Comparison of ENCODE assay signal across 8 cellular contexts in genomic region chr5:141507387-141508091, GRCh38. TPM values are rescaled to one million over a fixed set of nuclear protein-coding genes. Genes with fewer than 3 reads are reported as not detected.
A peak's percentile ranks its signal among the peaks of the same experiment; 100 is the strongest.
DNase-seq lines count a peak whose midpoint lies in the region; ATAC-seq and TF ChIP-seq lines count a peak whose summit lies in the region.

No MANE protein-coding gene starts in this region.

- DNase-seq in MG63: peak; percentile 97
- DNase-seq in fibroblast of lung (ENCODE audit: low read depth in 2 of 2): peak; percentile 89 to 96
- no peak for DNase-seq in smooth muscle cell (lab: John Stamatoyannopoulos, UW; ENCODE audit: unreplicated experiment)
- no peak for DNase-seq in NCI-H2107 treated with DMSO at 0.1 percent for 48 hours (lab: John Stamatoyannopoulos, UW; ENCODE audit: unreplicated experiment)
- DNase-seq in AML-193 (lab: John Stamatoyannopoulos, UW): no peak
- DNase-seq in NCI-H1092 (lab: John Stamatoyannopoulos, UW): no peak

- no peak overlapping the region for H2AFZ ChIP-seq in fibroblast of lung (ENCODE audit: low read length)
- H2AFZ ChIP-seq in smooth muscle cell (ENCODE audit: low read depth): no peak overlapping the region

- peak overlapping the region; percentile 99 for H3K27ac ChIP-seq in BLaER1
- peak overlapping the region; percentile 80 for H3K27ac ChIP-seq in fibroblast of lung (ENCODE audit: insufficient read depth, low read length)
- H3K27ac ChIP-seq in smooth muscle cell (ENCODE audit: low read depth): peak overlapping the region; percentile 90

- H3K9me3 ChIP-seq in BLaER1: no peaks in the 10 kb centered on the region
- H3K9me3 ChIP-seq in MG63: no peaks in the 10 kb centered on the region
- no peaks in the 10 kb centered on the region for H3K9me3 ChIP-seq in fibroblast of lung (ENCODE audit: control insufficient read depth, insufficient read depth, low read depth, low read length)
- no peaks in the 10 kb centered on the region for H3K9me3 ChIP-seq in smooth muscle cell (replicated peaks; ENCODE audit: low read depth)

- H3K9ac ChIP-seq in BLaER1 (peak overlapping the region; percentile 91), fibroblast of lung (ENCODE audit: insufficient read depth, low read length) (no peak overlapping the region), smooth muscle cell (ENCODE audit: low read depth) (no peak overlapping the region)

- H3F3A ChIP-seq in smooth muscle cell (ENCODE audit: low read depth): peaks cover 46% of the 10 kb centered on the region

- peaks cover 95% of the 10 kb centered on the region for H3K4me1 ChIP-seq in BLaER1
- peaks cover 33% of the 10 kb centered on the region for H3K4me1 ChIP-seq in fibroblast of lung (ENCODE audit: control insufficient read depth, extremely low read depth, insufficient read depth, low read length)
- peaks cover 28% of the 10 kb centered on the region for H3K4me1 ChIP-seq in smooth muscle cell (ENCODE audit: low read depth)

- H3K79me2 ChIP-seq in fibroblast of lung (ENCODE audit: control insufficient read depth, insufficient read depth, low read length) (peaks cover 1% of the 10 kb centered on the region), smooth muscle cell (ENCODE audit: low read depth) (peaks cover 7% of the 10 kb centered on the region)

- H3K36me3 ChIP-seq in BLaER1: peaks cover 21% of the 10 kb centered on the region; the same call in 1 of the 2 replicates
- peaks cover 61% of the 10 kb centered on the region for H3K36me3 ChIP-seq in MG63
- peaks cover 21% of the 10 kb centered on the region for H3K36me3 ChIP-seq in fibroblast of lung (ENCODE audit: control insufficient read depth, insufficient read depth, low read length)
- H3K36me3 ChIP-seq in smooth muscle cell (ENCODE audit: low read depth): peaks cover 3% of the 10 kb centered on the region

- H3K4me2 ChIP-seq in BLaER1: peak overlapping the region; percentile 98
- H3K4me2 ChIP-seq in fibroblast of lung (ENCODE audit: extremely low read depth, insufficient read depth, low read length): peak overlapping the region; percentile 83
- H3K4me2 ChIP-seq in smooth muscle cell: peak overlapping the region; percentile 82

- H4K20me1 ChIP-seq in BLaER1 (no peaks in the 10 kb centered on the region), fibroblast of lung (ENCODE audit: control insufficient read depth, extremely low read depth, insufficient read depth, low read length) (no peaks in the 10 kb centered on the region), smooth muscle cell (ENCODE audit: low read depth) (no peaks in the 10 kb centered on the region)

- no peaks in the 10 kb centered on the region for H3K27me3 ChIP-seq in BLaER1
- no peaks in the 10 kb centered on the region for H3K27me3 ChIP-seq in MG63
- no peaks in the 10 kb centered on the region for H3K27me3 ChIP-seq in fibroblast of lung (ENCODE audit: control insufficient read depth, insufficient read depth, low read length)
- no peaks in the 10 kb centered on the region for H3K27me3 ChIP-seq in smooth muscle cell (ENCODE audit: low read depth)

- TF ChIP-seq CTCF in fibroblast of lung (conservative IDR thresholded peaks at IDR 0.05 in 1 of 2, IDR thresholded peaks at IDR 0.05 in 1 of 2; ENCODE audit: low read depth in 1 of 2, low read length in 2 of 2) (no peak), smooth muscle cell (IDR thresholded peaks at IDR 0.05; ENCODE audit: borderline replicate concordance, insufficient read depth, poor library complexity, severe bottlenecking) (no peak)

- ATAC-seq in GM21529 (IDR thresholded peaks at IDR 0.05; ENCODE audit: unreplicated experiment): peak; percentile 37

- 14% methylated on average over 11 of the region's 11 CpGs for WGBS in smooth muscle cell (ENCODE audit: low lambda C conversion rate)

- peak overlapping the region; percentile 61 for H3K4me3 ChIP-seq in BLaER1
- no peak overlapping the region for H3K4me3 ChIP-seq in MG63
- H3K4me3 ChIP-seq in fibroblast of lung (replicated peaks in 1 of 4; ENCODE audit: control extremely low read depth in 1 of 4, insufficient read depth in 1 of 4, low read depth in 3 of 4, low read length in 4 of 4): peak overlapping the region in 1 of 4 experiments; percentile 52
- no peak overlapping the region for H3K4me3 ChIP-seq in smooth muscle cell

RNA-seq across cellular contexts. Expression of gene PCDHGC5, which starts 18.7 kb away (rescaled TPM):
- 0.46 TPM in 1 of 2 replicates, not detected in the other for total RNA-seq in MG63 (2014; rRNA removed; shearing (Covaris generic); ENCODE audit: low replicate concordance)
- total RNA-seq in fibroblast of lung: 1.3 and 2.6 TPM in 2 replicates
- polyA plus RNA-seq in fibroblast of lung: 0.97 and 1.1 TPM in 2 replicates
- polyA plus RNA-seq in fibroblast of lung (2012): 0.82 and 1.0 TPM in 2 replicates
- 5.9 and 6.7 TPM in 2 replicates for polyA minus RNA-seq in fibroblast of lung (ENCODE audit: low replicate concordance)
- total RNA-seq in smooth muscle cell: 1.8 and 3.4 TPM in 2 replicates
- 1.5 and 3.3 TPM in 2 replicates for polyA plus RNA-seq in smooth muscle cell

RNA-seq across cellular contexts. Expression of gene PCDHGC4, which starts 22.7 kb away (rescaled TPM):
- not detected in 2 replicates for total RNA-seq in MG63 (2014; rRNA removed; shearing (Covaris generic); ENCODE audit: low replicate concordance)
- 1.5 and 3.0 TPM in 2 replicates for total RNA-seq in fibroblast of lung
- polyA plus RNA-seq in fibroblast of lung: 0.48 and 0.76 TPM in 2 replicates
- polyA plus RNA-seq in fibroblast of lung (2012): 0.41 and 0.48 TPM in 2 replicates
- polyA minus RNA-seq in fibroblast of lung (ENCODE audit: low replicate concordance): 5.7 and 7.8 TPM in 2 replicates
- total RNA-seq in smooth muscle cell: 1.2 and 3.8 TPM in 2 replicates
- 0.12 and 0.16 TPM in 2 replicates for polyA plus RNA-seq in smooth muscle cell

RNA-seq across cellular contexts. Expression of gene PCDHGC3, which starts 31.8 kb away (rescaled TPM):
- 42.3 and 49.8 TPM in 2 replicates for total RNA-seq in MG63 (2014; rRNA removed; shearing (Covaris generic); ENCODE audit: low replicate concordance)
- 59.0 and 63.4 TPM in 2 replicates for total RNA-seq in fibroblast of lung
- 106 and 109 TPM in 2 replicates for polyA plus RNA-seq in fibroblast of lung
- 155 and 185 TPM in 2 replicates for polyA plus RNA-seq in fibroblast of lung (2012)
- polyA minus RNA-seq in fibroblast of lung (ENCODE audit: low replicate concordance): 188 and 308 TPM in 2 replicates
- total RNA-seq in smooth muscle cell: 38.2 and 50.3 TPM in 2 replicates
- 98.4 and 111 TPM in 2 replicates for polyA plus RNA-seq in smooth muscle cell

Comparison
In these comparisons a context has a peak if more than half of its experiments do, and no peak if none do; other contexts are left out.
1. DNase-seq: peak in MG63 (single experiment) and fibroblast of lung (2 of 2); none in smooth muscle cell (single experiment), NCI-H2107 treated with DMSO at 0.1 percent for 48 hours (single experiment), AML-193 (0 of 2) and NCI-H1092 (single experiment).
2. Peak in every context shown above with its lines, with median percentiles within 50 percentile points of each other: H3K27ac ChIP-seq and H3K4me2 ChIP-seq.